Comparison of ENCODE assay signal across 27 cellular contexts in the genomic region with DNA sequence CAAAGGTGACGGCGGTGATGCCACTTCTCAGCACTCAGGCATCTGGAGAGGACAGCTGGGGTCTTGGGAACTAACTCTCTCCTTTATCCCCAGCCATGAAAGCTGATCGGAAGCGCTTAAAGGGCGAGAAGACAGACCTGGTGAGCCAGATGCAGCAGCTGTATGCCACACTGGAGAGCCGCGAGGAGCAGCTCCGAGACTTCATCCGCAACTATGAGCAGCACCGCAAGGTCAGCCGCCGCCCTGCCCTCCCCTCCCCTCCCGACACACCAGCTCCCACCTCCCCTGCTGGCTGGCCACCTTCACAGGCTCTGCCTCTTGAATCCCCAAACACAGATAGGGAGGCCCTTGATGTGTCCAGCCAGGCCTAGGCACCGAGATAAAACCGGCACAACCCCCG.
"Had no signal": no experiment of that assay in that cellular context is flagged by ENCODE, and none has a peak within 500 bp of the region (broad histone marks: within the 10 kb centered on the region; RNA-seq: fewer than 3 reads in every experiment).

No MANE protein-coding gene starts in this region.

- H3K4me2 ChIP-seq: neural progenitor cell had no signal

- H3K4me1 Mint-ChIP-seq: mesothelial cell of epicardium had no signal

- H3K9ac ChIP-seq: neural progenitor cell had no signal

- H3K4me3 ChIP-seq: lower lobe of right lung, neural progenitor cell, pancreas, prostate gland, skin epidermis, stomach, testis, thyroid gland, transverse colon, upper lobe of right lung had no signal

- H3K27me3 ChIP-seq: neural progenitor cell, pancreas, stomach, testis, thyroid gland, transverse colon, upper lobe of right lung had no signal

- H3K27ac Mint-ChIP-seq: immature natural killer cell; naive B cell; natural killer cell; neural progenitor cell; stimulated activated naive B cell treated with anti-CD40 and anti-IgM and Interleukin-4, amounts not matched to agents 10 μg/mL and 1 μg/mL and 100 μg/mL, for 72 hours had no signal

- DNase-seq: hypothalamus; immature natural killer cell; lower lobe of right lung; mammary epithelial cell; mesendoderm; naive B cell; natural killer cell; nephron progenitor cell; pancreas; retina; stimulated activated CD4-positive, alpha-beta T cell treated with anti-CD3 and anti-CD28 coated beads, Interleukin-12 subunit alpha, Interleukin-12 subunit beta, amount 100 ng/mL, for 4 hours; stimulated activated CD4-positive, alpha-beta T cell treated with anti-CD3 and anti-CD28 coated beads, Interleukin-15, amount 100 ng/mL, for 24 hours; stimulated activated CD4-positive, alpha-beta T cell treated with anti-CD3 and anti-CD28 coated beads, Interleukin-2, amount 100 ng/mL, for 24 hours; stimulated activated CD4-positive, alpha-beta T cell treated with anti-CD3 and anti-CD28 coated beads, Interleukin-4, amount 100 ng/mL, for 1 hour; stimulated activated naive B cell treated with anti-CD40 and anti-IgM and Interleukin-4, amounts not matched to agents 10 μg/mL and 1 μg/mL and 100 μg/mL, for 72 hours; stimulated activated naive CD8-positive, alpha-beta T cell treated with anti-CD3 and anti-CD28 coated beads, Interleukin-15, Interleukin-2, amounts not matched to agents 100 U/mL and 50 U/mL, for 24 hours; stomach; testis; thyroid gland; transverse colon; upper lobe of right lung had no signal

- H3K4me1 ChIP-seq: lower lobe of right lung, neural progenitor cell, pancreas, prostate gland, stomach, testis, transverse colon, upper lobe of right lung had no signal

- H3K4me3 Mint-ChIP-seq: immature natural killer cell; mesothelial cell of epicardium; naive B cell; natural killer cell; nephron progenitor cell; neural progenitor cell; stimulated activated naive B cell treated with anti-CD40 and anti-IgM and Interleukin-4, amounts not matched to agents 10 μg/mL and 1 μg/mL and 100 μg/mL, for 72 hours had no signal

- H3K9me3 Mint-ChIP-seq: immature natural killer cell; mesothelial cell of epicardium; naive B cell; natural killer cell; nephron progenitor cell; neural progenitor cell; stimulated activated naive B cell treated with anti-CD40 and anti-IgM and Interleukin-4, amounts not matched to agents 10 μg/mL and 1 μg/mL and 100 μg/mL, for 72 hours had no signal

- H3K27ac ChIP-seq: lower lobe of right lung, neural progenitor cell, pancreas, prostate gland, skin epidermis, stomach, testis, thyroid gland, transverse colon, upper lobe of right lung had no signal

- H3K36me3 ChIP-seq: neural progenitor cell, pancreas, prostate gland, thyroid gland, transverse colon, upper lobe of right lung had no signal

- H3K9me3 ChIP-seq: lower lobe of right lung, pancreas, prostate gland, stomach, testis, thyroid gland, transverse colon, upper lobe of right lung had no signal

- FAIRE-seq: islet of Langerhans, pancreas, urothelium cell line had no signal

- H2AFZ ChIP-seq: neural progenitor cell had no signal

- H3K27me3 Mint-ChIP-seq: stimulated activated naive B cell treated with anti-CD40 and anti-IgM and Interleukin-4, amounts not matched to agents 10 μg/mL and 1 μg/mL and 100 μg/mL, for 72 hours had no signal

- H3K36me3 Mint-ChIP-seq: immature natural killer cell; naive B cell; natural killer cell; stimulated activated naive B cell treated with anti-CD40 and anti-IgM and Interleukin-4, amounts not matched to agents 10 μg/mL and 1 μg/mL and 100 μg/mL, for 72 hours had no signal
